In the genomic region with DNA sequence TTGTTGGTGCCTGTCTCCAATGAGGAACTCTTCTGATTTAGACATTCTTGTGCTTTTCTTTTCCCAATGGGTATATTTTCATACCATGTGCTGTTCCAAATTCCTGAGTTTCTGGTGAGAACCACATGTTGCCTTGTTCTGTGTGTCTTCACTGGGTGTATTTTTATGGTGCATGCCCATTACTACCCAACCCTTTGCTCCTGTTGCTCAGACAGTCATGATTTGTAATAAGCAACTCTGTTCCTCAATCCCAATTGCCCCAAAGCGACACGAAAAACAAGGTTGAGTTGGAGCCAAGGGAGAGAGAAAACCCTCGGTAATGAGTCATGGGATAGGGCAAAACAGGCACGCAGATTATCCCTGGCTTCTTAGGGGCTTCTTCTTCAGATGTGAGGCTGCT, we compare ENCODE assay signal across 20 cellular contexts.
"Had no signal": no experiment of that assay in that cellular context is flagged by ENCODE, and none has a peak within 500 bp of the region (broad histone marks: within the 10 kb centered on the region; RNA-seq: fewer than 3 reads in every experiment).

No MANE protein-coding gene starts in this region.

- H3K27ac ChIP-seq: gastrocnemius medialis, lower lobe of right lung, neural progenitor cell, skin epidermis, stomach, transverse colon had no signal

- DNase-seq: activated B cell treated with CpG ODN at 0.5 μM for 24 hours; activated CD4-positive, alpha-beta T cell treated with anti-CD3 and anti-CD28 coated beads for 36 hours; activated CD4-positive, alpha-beta T cell treated with anti-CD3 and anti-CD28 coated beads, Interleukin-2, amount 50 U/mL, for 48 hours; activated CD8-positive, alpha-beta memory T cell treated with anti-CD3 and anti-CD28 coated beads, Interleukin-2, amount 50 U/mL, for 48 hours; activated naive CD4-positive, alpha-beta T cell; activated T-cell treated with anti-CD3 and anti-CD28 coated beads, Interleukin-2, amount 50 U/mL, for 4 hours; effector memory CD4-positive, alpha-beta T cell; head of caudate nucleus; left colon; lower lobe of right lung; naive thymus-derived CD4-positive, alpha-beta T cell; retina; stimulated activated CD4-positive, alpha-beta T cell treated with anti-CD3 and anti-CD28 coated beads, Interleukin-15, amount 100 ng/mL, for 24 hours; stomach; T1000; transverse colon had no signal

- H3K4me1 ChIP-seq: gastrocnemius medialis, lower lobe of right lung, neural progenitor cell, stomach, transverse colon had no signal

- H3K9me3 ChIP-seq: gastrocnemius medialis, lower lobe of right lung, transverse colon had no signal

- H3K9ac ChIP-seq: neural progenitor cell had no signal

- ATAC-seq: activated CD4-positive, alpha-beta T cell treated with anti-CD3 and anti-CD28 coated beads for 36 hours; activated T-cell treated with anti-CD3 and anti-CD28 coated beads, Interleukin-2, amount 50 U/mL, for 4 hours; left colon; lower lobe of right lung; naive thymus-derived CD4-positive, alpha-beta T cell; stimulated activated memory B cell treated with anti-CD40 and anti-IgM and Interleukin-4, amounts not matched to agents 10 μg/mL and 1 μg/mL and 100 μg/mL, for 72 hours had no signal

- H3K36me3 ChIP-seq: gastrocnemius medialis, lower lobe of right lung, neural progenitor cell, stomach, transverse colon had no signal

- H3K27me3 ChIP-seq: gastrocnemius medialis, neural progenitor cell, stomach, transverse colon had no signal

- H3K4me3 ChIP-seq: gastrocnemius medialis, lower lobe of right lung, neural progenitor cell, skin epidermis, stomach, transverse colon had no signal
